In genomic region chrX:101417981-101418841, GRCh38 we compare ENCODE assay signal across 8 cellular contexts. TPM values are rescaled to one million over a fixed set of nuclear protein-coding genes. Genes with fewer than 3 reads are reported as not detected.
DNase-seq lines count a peak whose midpoint lies in the region; ATAC-seq and TF ChIP-seq lines count a peak whose summit lies in the region.

No MANE protein-coding gene starts in this region.

- H3K27me3 ChIP-seq in aorta (ENCODE audit: control insufficient read depth in 1 of 2, insufficient read depth in 2 of 2, low read length in 1 of 2): no peaks in the 10 kb centered on the region

- no peaks in the 10 kb centered on the region for H3K9me3 Mint-ChIP-seq in nephron

- no peaks in the 10 kb centered on the region for H3K36me3 ChIP-seq in aorta (ENCODE audit: control insufficient read depth in 1 of 2, insufficient read depth in 2 of 2, low read length in 1 of 2)

- peak overlapping the region; percentile 64 to 91 for H3K4me3 ChIP-seq in aorta (ENCODE audit: low read length in 2 of 2)

- peak overlapping the region; percentile 96 to 99 (median 99) for H3K27ac Mint-ChIP-seq in nephron

- intact Hi-C loops in aorta (cut with DNase I): loop anchor here in 1 of 2 donors (5.0 kb wide), 1 partner anchor 379 kb away; no protein-coding TSS in a partner anchor

- WGBS in aorta, 2 donors: 0 to 15% methylated on average over 52 to 56 of the region's 56 CpGs

- peak; percentile 59 for DNase-seq in Daoy (ENCODE audit: low read depth)
- DNase-seq in NCI-H1694 treated with DMSO at 0.1 percent for 48 hours (lab: John Stamatoyannopoulos, UW): peak; percentile 22
- DNase-seq in activated T-helper 9 cell treated with anti-CD3 and anti-CD28 coated beads, Interleukin-2, amount 50 U/mL, for 16 hours (ENCODE audit: low read depth): peak; percentile 22
- peak; percentile 27 for DNase-seq in fibroblast of peridontal ligament (ENCODE audit: extremely low read depth)
- DNase-seq in aorta: peak; percentile 75 to 90

- no peak for TF ChIP-seq CTCF in nephron (IDR thresholded peaks at IDR 0.05; ENCODE audit: unreplicated experiment in 3 of 3)

- H3K9me3 ChIP-seq in aorta (ENCODE audit: control insufficient read depth, low read length): no peaks in the 10 kb centered on the region

- H3K36me3 Mint-ChIP-seq in nephron (ENCODE audit: low read depth): peaks cover 18% of the 10 kb centered on the region

- peak overlapping the region; percentile 53 to 89 for H3K27ac ChIP-seq in aorta (ENCODE audit: low read depth in 1 of 2, low read length in 2 of 2)

- ATAC-seq in GM21737 (IDR thresholded peaks at IDR 0.05; ENCODE audit: unreplicated experiment) (peak; percentile 47), aorta (ENCODE audit: low FRiP score) (peak; percentile 78), HG03378 (IDR thresholded peaks at IDR 0.05; ENCODE audit: unreplicated experiment) (no peak)

- no peaks in the 10 kb centered on the region for H3K27me3 Mint-ChIP-seq in nephron (ENCODE audit: low read depth)

- no peaks in the 10 kb centered on the region for H3K4me1 ChIP-seq in aorta (ENCODE audit: control insufficient read depth in 1 of 2, insufficient read depth in 2 of 2, low read length in 2 of 2)

- H3K4me1 Mint-ChIP-seq in nephron: peaks cover 34% of the 10 kb centered on the region

- peak overlapping the region; percentile 89 to 96 (median 94) for H3K4me3 Mint-ChIP-seq in nephron

RNA-seq across cellular contexts. Expression of gene HNRNPH2, which starts 10.2 kb away (rescaled TPM):
- 49.1 and 50.6 TPM in 2 replicates for total RNA-seq in Daoy (2014; rRNA removed; shearing (Covaris generic))
- total RNA-seq in aorta: 10 to 100 TPM; 52.9 to 53.1 TPM
- 10 to 100 TPM; 49.3 to 51.1 TPM for polyA plus RNA-seq in aorta

RNA-seq across cellular contexts. Expression of gene GLA, which starts 10.5 kb away (rescaled TPM):
- 74.7 and 78.8 TPM in 2 replicates for total RNA-seq in Daoy (2014; rRNA removed; shearing (Covaris generic))
- total RNA-seq in aorta: 10 to 100 TPM; 23.7 to 26.0 TPM
- polyA plus RNA-seq in aorta: 10 to 100 TPM; 25.3 to 41.4 TPM

RNA-seq across cellular contexts. Expression of gene RPL36A, which starts 27.4 kb away (rescaled TPM):
- total RNA-seq in Daoy (2014; rRNA removed; shearing (Covaris generic)): 2,644 and 3,075 TPM in 2 replicates
- total RNA-seq in aorta: 100 to 1,000 TPM; 124 to 145 TPM
- polyA plus RNA-seq in aorta: 1,000 to 10,000 TPM; 1,899 to 2,826 TPM

RNA-seq across cellular contexts. Expression of gene BTK, which starts 32.2 kb away (rescaled TPM):
- 0.06 TPM in 1 of 2 replicates, not detected in the other for total RNA-seq in Daoy (2014; rRNA removed; shearing (Covaris generic))
- 10 to 100 TPM in 1 of 2 donors, 1 to 10 TPM in 1; 7.8 to 21.0 TPM for total RNA-seq in aorta
- 1 to 10 TPM; 3.7 to 4.4 TPM for polyA plus RNA-seq in aorta

Comparison
In these comparisons a context has a peak if more than half of its experiments do, and no peak if none do; other contexts are left out.
1. DNase-seq: peak in every context shown above with its lines; median percentile 82 in aorta; 59 in Daoy; 27 in fibroblast of peridontal ligament; 22 in NCI-H1694 treated with DMSO at 0.1 percent for 48 hours; 22 in activated T-helper 9 cell treated with anti-CD3 and anti-CD28 coated beads, Interleukin-2, amount 50 U/mL, for 16 hours.
2. RNA of gene RPL36A, which starts 27.4 kb away (total RNA-seq): 2,644 to 3,075 TPM in Daoy; 124 to 145 TPM in aorta; every median in the first group is over 10 times any median in the second.